In genomic region chr20:54201268-54201846, GRCh38 we compare ENCODE assay signal across 19 cellular contexts. TPM values are rescaled to one million over a fixed set of nuclear protein-coding genes. Genes with fewer than 3 reads are reported as not detected.
DNase-seq lines count a peak whose midpoint lies in the region; ATAC-seq, FAIRE-seq and TF ChIP-seq lines count a peak whose summit lies in the region.
"Had no signal": no experiment of that assay in that cellular context is flagged by ENCODE, and none has a peak within 500 bp of the region (broad histone marks: within the 10 kb centered on the region; RNA-seq: fewer than 3 reads in every experiment).

No MANE protein-coding gene starts in this region.

- 0% methylated on average over 4 of the region's 4 CpGs for WGBS in K562 (ENCODE audit: insufficient coverage, low coverage, missing lambda C conversion rate)

- in situ Hi-C loops in K562 (cut with MboI): loop anchor here (25.0 kb wide), 1 partner anchor 639 kb away; no protein-coding TSS in a partner anchor

- peak in 1 of 2 experiments; percentile 39; a peak in 2 of 4 replicates for TF ChIP-seq CTCF in GM23338 (conservative IDR thresholded peaks at IDR 0.05; ENCODE audit: low read depth in 2 of 2)
- no peak for TF ChIP-seq CTCF in PC-9 (conservative IDR thresholded peaks at IDR 0.05)
- no peak for TF ChIP-seq CTCF in K562 (IDR thresholded peaks at IDR 0.05 in 2 of 3, conservative IDR thresholded peaks at IDR 0.05 in 1 of 3; ENCODE audit: insufficient read depth in 2 of 3, low read depth in 1 of 3, low read length in 3 of 3)
- TF ChIP-seq CTCF in parathyroid adenoma (IDR thresholded peaks at IDR 0.05): no peak

- H3K9me3 Mint-ChIP-seq in GM23338: no peaks in the 10 kb centered on the region
- H3K9me3 Mint-ChIP-seq: CD4-positive, CD25-positive, alpha-beta regulatory T cell had no signal

- H3K27ac ChIP-seq in GM23338 (ENCODE audit: low read depth) (no peak overlapping the region), PC-9 (no peak overlapping the region), K562 (ENCODE audit: extremely low read depth, low read depth, low read length) (no peak overlapping the region), parathyroid adenoma (peak overlapping the region; percentile 86)

- no peaks in the 10 kb centered on the region for H3K9me1 ChIP-seq in K562 (ENCODE audit: control insufficient read depth, insufficient read depth, low read length)

- no peak overlapping the region for H3K4me3 Mint-ChIP-seq in GM23338

- H3K4me1 ChIP-seq in GM23338 (ENCODE audit: insufficient read depth) (no peaks in the 10 kb centered on the region), PC-9 (replicated peaks; ENCODE audit: insufficient read depth) (peaks cover 24% of the 10 kb centered on the region), K562 (replicated peaks in 1 of 2; ENCODE audit: control insufficient read depth in 2 of 2, insufficient read depth in 2 of 2, low read length in 2 of 2) (no peaks in the 10 kb centered on the region; a peak in 1 of 5 replicates), parathyroid adenoma (peaks cover 14% of the 10 kb centered on the region)

- H3K4me2 ChIP-seq in GM23338 (no peak overlapping the region), PC-9 (peak overlapping the region; percentile 14; the same call in 1 of the 2 replicates), K562 (ENCODE audit: insufficient read depth, low read length) (no peak overlapping the region), parathyroid adenoma (ENCODE audit: low read length) (no peak overlapping the region)
- H3K4me2 ChIP-seq: SK-N-SH had no signal

- peak overlapping the region; percentile 47 for H2AFZ ChIP-seq in GM23338
- no peak overlapping the region for H2AFZ ChIP-seq in PC-9
- no peak overlapping the region for H2AFZ ChIP-seq in K562 (ENCODE audit: low read depth, low read length)
- peak overlapping the region; percentile 78 for H2AFZ ChIP-seq in parathyroid adenoma

- H3K9ac ChIP-seq in K562 (ENCODE audit: insufficient read depth in 1 of 2, low read depth in 2 of 2, low read length in 2 of 2): no peak overlapping the region
- H3K9ac ChIP-seq in parathyroid adenoma: no peak overlapping the region
- H3K9ac ChIP-seq: SK-N-SH had no signal

- no peaks in the 10 kb centered on the region for H3K27me3 ChIP-seq in GM23338 (ENCODE audit: insufficient read depth)
- H3K27me3 ChIP-seq in PC-9 (ENCODE audit: insufficient read depth, low read depth): no peaks in the 10 kb centered on the region
- peaks cover 3 to 15% of the 10 kb centered on the region in 2 experiments; a peak in 3 of 5 replicates for H3K27me3 ChIP-seq in K562 (ENCODE audit: control insufficient read depth in 2 of 2, insufficient read depth in 2 of 2, low read length in 2 of 2)
- H3K27me3 ChIP-seq in parathyroid adenoma (ENCODE audit: control insufficient read depth, insufficient read depth, low read length): no peaks in the 10 kb centered on the region

- H4K20me1 ChIP-seq in GM23338 (replicated peaks; ENCODE audit: insufficient read depth) (no peaks in the 10 kb centered on the region), PC-9 (ENCODE audit: insufficient read depth) (no peaks in the 10 kb centered on the region), K562 (replicated peaks; ENCODE audit: control insufficient read depth, insufficient read depth, low read length) (no peaks in the 10 kb centered on the region)

- peak; percentile 26; the same call in 1 of the 3 replicates for ATAC-seq in GM23338
- ATAC-seq in K562: no peak

- no peaks in the 10 kb centered on the region for H3K36me3 Mint-ChIP-seq in GM23338 (ENCODE audit: low read depth)
- H3K36me3 Mint-ChIP-seq: CD4-positive, CD25-positive, alpha-beta regulatory T cell had no signal

- TF ChIP-seq POLR2A in K562 (conservative IDR thresholded peaks at IDR 0.05) (no peak), H54 (IDR thresholded peaks at IDR 0.05; ENCODE audit: low read depth, low read length) (no peak)

- no peak for TF ChIP-seq RAD21 in K562 (CRISPR knock-in tag; conservative IDR thresholded peaks at IDR 0.05 in 1 of 2, IDR thresholded peaks at IDR 0.05 in 1 of 2)

- DNase-seq in GM23338 (ENCODE audit: low spot score) (no peak), PC-9 (no peak), K562 (ENCODE audit: extremely low read depth in 1 of 4, low spot score in 3 of 4) (no peak), NCI-H226 (no peak), NCI-H345 (lab: John Stamatoyannopoulos, UW) (no peak), H54 (ENCODE audit: insufficient read length, low spot score) (no peak)
- DNase-seq: CD4-positive, CD25-positive, alpha-beta regulatory T cell; DMS79; MM.1S; NCI-H1048; NCI-H1417 treated with DMSO at 0.1 percent for 48 hours; NCI-H187; OCI-M1; RPMI8226; SHP77 treated with DMSO at 0.1 percent for 48 hours; SK-N-SH had no signal

- H3F3A ChIP-seq in GM23338 (replicated peaks; ENCODE audit: low read depth) (no peaks in the 10 kb centered on the region), PC-9 (ENCODE audit: insufficient read depth, low read depth) (peaks cover 29% of the 10 kb centered on the region; the same call in 1 of the 2 replicates)

- FAIRE-seq in K562 (lab: Jason Lieb, UNC): no peak
- FAIRE-seq in H54 (lab: Jason Lieb, UNC): no peak
- FAIRE-seq: GM12891 had no signal

- H3K36me3 ChIP-seq in GM23338 (ENCODE audit: insufficient read depth) (no peaks in the 10 kb centered on the region), PC-9 (ENCODE audit: low read depth) (no peaks in the 10 kb centered on the region), K562 (ENCODE audit: control insufficient read depth, insufficient read depth, low read length) (no peaks in the 10 kb centered on the region), parathyroid adenoma (ENCODE audit: control insufficient read depth, insufficient read depth, low read length) (no peaks in the 10 kb centered on the region)

- H3K4me3 ChIP-seq in GM23338 (no peak overlapping the region), PC-9 (no peak overlapping the region), K562 (no peak overlapping the region), parathyroid adenoma (ENCODE audit: low read depth, low read length) (no peak overlapping the region)

- H3K9me2 ChIP-seq in GM23338 (ENCODE audit: insufficient read depth) (no peaks in the 10 kb centered on the region), PC-9 (ENCODE audit: insufficient read depth) (no peaks in the 10 kb centered on the region)
- H3K9me2 ChIP-seq: SK-N-SH had no signal

- peaks cover 2% of the 10 kb centered on the region for H3K27me3 Mint-ChIP-seq in GM23338 (ENCODE audit: insufficient read depth, low read depth, poor library complexity)

- POLR2A ChIA-PET in PC-9 (lab: Charles Lee; ENCODE audit: unreplicated experiment): no interaction called here
- POLR2A ChIA-PET in K562 (lab: Yijun Ruan, JAX): no interaction called here

- CTCF ChIA-PET in PC-9 (lab: Charles Lee): interaction anchor here (0.6 to 1.4 kb wide), 4 partner anchors 20 to 1889 kb away, joined by 3 to 5 read pairs (median 4); no protein-coding TSS in a partner anchor
- CTCF ChIA-PET in K562 (lab: Yijun Ruan, JAX; ENCODE audit: low intra/inter-chr PET ratio): no interaction called here

- intact Hi-C loops in PC-9 (cut with micrococcal nuclease; ENCODE audit: unreplicated experiment) (loop anchor here (10.0 kb wide), 1 partner anchor 1957 kb away; no protein-coding TSS in a partner anchor), K562 (cut with micrococcal nuclease) (no loop called here)

- peaks cover 6% of the 10 kb centered on the region for H3K4me1 Mint-ChIP-seq in GM23338

- no peak for TF ChIP-seq EP300 in K562 (IDR thresholded peaks at IDR 0.05; ENCODE audit: low read length)

- H3K9me3 ChIP-seq in PC-9 (ENCODE audit: insufficient read depth, low read depth) (no peaks in the 10 kb centered on the region), K562 (replicated peaks; ENCODE audit: control insufficient read depth, insufficient read depth, low read depth, low read length) (no peaks in the 10 kb centered on the region), parathyroid adenoma (ENCODE audit: control insufficient read depth, low read length) (no peaks in the 10 kb centered on the region)
- H3K9me3 ChIP-seq: SK-N-SH had no signal

- BruUV-seq in PC-9 (replicated peaks; lab: Mats Ljungman, UMichigan) (no TSS peak), K562 (replicated peaks; lab: Mats Ljungman, UMichigan) (no TSS peak)

- H3K79me2 ChIP-seq in GM23338 (replicated peaks; ENCODE audit: insufficient read depth): no peaks in the 10 kb centered on the region
- no peaks in the 10 kb centered on the region for H3K79me2 ChIP-seq in PC-9 (ENCODE audit: low read depth)
- no peaks in the 10 kb centered on the region for H3K79me2 ChIP-seq in K562 (ENCODE audit: control insufficient read depth, insufficient read depth, low read length)
- no peaks in the 10 kb centered on the region for H3K79me2 ChIP-seq in parathyroid adenoma

- no peak overlapping the region for H3K27ac Mint-ChIP-seq in GM23338
- H3K27ac Mint-ChIP-seq: CD4-positive, CD25-positive, alpha-beta regulatory T cell had no signal

RNA-seq across cellular contexts. Expression of gene PFDN4, which starts 6.5 kb away (rescaled TPM):
- 105 and 196 TPM in 2 replicates for total RNA-seq in GM23338 (2014; rRNA removed; shearing (Covaris generic))
- polyA plus RNA-seq in GM23338 (2016; fragmentation: Nextera tagmentation; extraction: Ambion mirVana) (477 and 584 TPM in 2 replicates), K562 (2011; rRNA removed) (40.0 and 82.4 TPM in 2 replicates), K562 (2014; fragmentation: Illumina TruSeq; extraction: Trizol) (151 and 174 TPM in 2 replicates), K562 (2014; fragmentation: Nextera tagmentation; extraction: Ambion mirVana) (100 to 1,000 TPM; 112 to 144 TPM), K562 (2014; rRNA removed) (142 and 214 TPM in 2 replicates)
- total RNA-seq in PC-9 (2021) (44.1 and 49.5 TPM in 2 replicates), K562 (2014; rRNA removed) (58.8 and 103 TPM in 2 replicates), K562 (2014; rRNA removed; fragmentation: Illumina TruSeq; extraction: Trizol) (143 and 183 TPM in 2 replicates), K562 (2015; rRNA removed; fragmentation: Illumina TruSeq; extraction: Trizol) (107 and 122 TPM in 2 replicates), K562 (2021) (53.1 and 60.1 TPM in 2 replicates)
- 2.6 and 8.7 TPM in 2 replicates for total RNA-seq in K562 (2011; cell fraction: chromatin; rRNA removed; ENCODE audit: low replicate concordance)
- total RNA-seq in K562 (2011; cell fraction: nucleolus; rRNA removed): 5.1 and 7.0 TPM in 2 replicates
- total RNA-seq in K562 (2011; cell fraction: nucleoplasm; rRNA removed): 9.4 and 11.9 TPM in 2 replicates
- 5.2 and 13.6 TPM in 2 replicates for polyA plus RNA-seq in K562 (2011; cell fraction: cytosol; rRNA removed)
- 4.4 and 7.0 TPM in 2 replicates for polyA plus RNA-seq in K562 (2011; cell fraction: nucleus; rRNA removed)
- 66.9 and 88.4 TPM in 2 replicates for polyA plus RNA-seq in K562 (2012)
- polyA minus RNA-seq in K562 (2011; rRNA and poly(A)+ RNA removed): 25.9 and 29.3 TPM in 2 replicates
- polyA minus RNA-seq in K562 (2011; cell fraction: cytosol; rRNA and poly(A)+ RNA removed): 7.1 and 11.0 TPM in 2 replicates
- polyA minus RNA-seq in K562 (2011; cell fraction: nucleus; rRNA and poly(A)+ RNA removed): 3.9 and 6.0 TPM in 2 replicates

RNA-seq across cellular contexts. Expression of gene CYP24A1, which starts 27.6 kb away (rescaled TPM):
- total RNA-seq in GM23338 (2014; rRNA removed; shearing (Covaris generic)): 0.12 TPM in 1 of 2 replicates, not detected in the other
- polyA plus RNA-seq in GM23338 (2016; fragmentation: Nextera tagmentation; extraction: Ambion mirVana) (0.10 TPM in 1 of 2 replicates, not detected in the other), K562 (2011; rRNA removed) (0.04 TPM in 1 of 2 replicates, not detected in the other), K562 (2014; fragmentation: Illumina TruSeq; extraction: Trizol) (not detected in 2 replicates), K562 (2014; fragmentation: Nextera tagmentation; extraction: Ambion mirVana) (not detected), K562 (2014; rRNA removed) (not detected in 2 replicates)
- total RNA-seq in PC-9 (2021) (2.7 and 4.9 TPM in 2 replicates), K562 (2014; rRNA removed) (not detected in 2 replicates), K562 (2014; rRNA removed; fragmentation: Illumina TruSeq; extraction: Trizol) (not detected in 2 replicates), K562 (2015; rRNA removed; fragmentation: Illumina TruSeq; extraction: Trizol) (not detected in 2 replicates), K562 (2021) (not detected in 2 replicates)
- total RNA-seq in K562 (2011; cell fraction: chromatin; rRNA removed; ENCODE audit: low replicate concordance): not detected in 2 replicates
- not detected in 2 replicates for total RNA-seq in K562 (2011; cell fraction: nucleolus; rRNA removed)
- not detected in 2 replicates for total RNA-seq in K562 (2011; cell fraction: nucleoplasm; rRNA removed)
- not detected in 2 replicates for polyA plus RNA-seq in K562 (2011; cell fraction: cytosol; rRNA removed)
- not detected in 2 replicates for polyA plus RNA-seq in K562 (2011; cell fraction: nucleus; rRNA removed)
- not detected in 2 replicates for polyA plus RNA-seq in K562 (2012)
- not detected in 2 replicates for polyA minus RNA-seq in K562 (2011; rRNA and poly(A)+ RNA removed)
- polyA minus RNA-seq in K562 (2011; cell fraction: cytosol; rRNA and poly(A)+ RNA removed): not detected in 2 replicates
- not detected in 2 replicates for polyA minus RNA-seq in K562 (2011; cell fraction: nucleus; rRNA and poly(A)+ RNA removed)
- total RNA-seq: LHCN-M2 had no signal

Comparison
In these comparisons a context has a peak if more than half of its experiments do, and no peak if none do; other contexts are left out.
1. H2AFZ ChIP-seq: peak in GM23338 (single experiment) and parathyroid adenoma (single experiment); none in PC-9 (single experiment) and K562 (single experiment).